In genomic region chr4:56050584-56050983, GRCh38 we compare ENCODE assay signal across 13 cellular contexts.
DNase-seq lines count a peak whose midpoint lies in the region; TF ChIP-seq lines count a peak whose summit lies in the region.
"Had no signal": no experiment of that assay in that cellular context is flagged by ENCODE, and none has a peak within 500 bp of the region (broad histone marks: within the 10 kb centered on the region; RNA-seq: fewer than 3 reads in every experiment).

No MANE protein-coding gene starts in this region.

- DNase-seq in BE2C = no peak
- DNase-seq in GDM1 (lab: John Stamatoyannopoulos, UW) = peak; percentile 2
- no peak for DNase-seq in SJCRH30
- DNase-seq in fibroblast of pulmonary artery (ENCODE audit: low read depth) = no peak
- DNase-seq in OCI-M2 (lab: John Stamatoyannopoulos, UW; ENCODE audit: unreplicated experiment) = no peak
- DNase-seq in breast epithelium (ENCODE audit: low spot score in 2 of 2) = no peak
- DNase-seq in effector CD4-positive, alpha-beta T cell = no peak
- DNase-seq in NCI-H1436 (lab: John Stamatoyannopoulos, UW) = no peak
- DNase-seq: aorta; effector CD8-positive, alpha-beta T cell; left ventricle myocardium superior; SIG-M5; tibial artery had no signal

- H3K36me3 ChIP-seq in BE2C = peaks cover 7% of the 10 kb centered on the region
- H3K36me3 ChIP-seq in SJCRH30 = no peaks in the 10 kb centered on the region
- H3K36me3 ChIP-seq in breast epithelium = no peaks in the 10 kb centered on the region
- H3K36me3 ChIP-seq: tibial artery had no signal

- TF ChIP-seq POLR2A in breast epithelium (IDR thresholded peaks at IDR 0.05) = no peak

- no peak for TF ChIP-seq CTCF in BE2C (IDR thresholded peaks at IDR 0.05; ENCODE audit: low read depth, low read length)
- TF ChIP-seq CTCF in fibroblast of pulmonary artery (IDR thresholded peaks at IDR 0.05; ENCODE audit: low read length, missing control alignments) = no peak
- TF ChIP-seq CTCF in breast epithelium (IDR thresholded peaks at IDR 0.05) = no peak

- H3K4me3 ChIP-seq in BE2C (ENCODE audit: low read depth, low read length) = peak overlapping the region; percentile 92
- H3K4me3 ChIP-seq in SJCRH30 = peak overlapping the region; percentile 95
- H3K4me3 ChIP-seq in fibroblast of pulmonary artery (replicated peaks; ENCODE audit: low read depth, low read length) = peak overlapping the region; percentile 66
- H3K4me3 ChIP-seq in breast epithelium = no peak overlapping the region

- H3K27ac ChIP-seq in SJCRH30 (peak overlapping the region; percentile 78; the same call in 1 of the 2 replicates), breast epithelium (no peak overlapping the region)

- H3K27me3 ChIP-seq in BE2C (no peaks in the 10 kb centered on the region), SJCRH30 (no peaks in the 10 kb centered on the region), breast epithelium (peaks cover 0 to 30% of the 10 kb centered on the region in 2 donors)

- H3K4me1 ChIP-seq in BE2C = peaks cover 19% of the 10 kb centered on the region
- H3K4me1 ChIP-seq in SJCRH30 = no peaks in the 10 kb centered on the region
- peaks cover 0 to 3% of the 10 kb centered on the region in 2 donors for H3K4me1 ChIP-seq in breast epithelium

- H3K9me3 ChIP-seq in BE2C = no peaks in the 10 kb centered on the region
- no peaks in the 10 kb centered on the region for H3K9me3 ChIP-seq in SJCRH30 (replicated peaks)
- no peaks in the 10 kb centered on the region for H3K9me3 ChIP-seq in breast epithelium
- H3K9me3 ChIP-seq: tibial artery had no signal

- intact Hi-C loops in breast epithelium (cut with DNase I; ENCODE audit: low total_unique reads) = no loop called here

Comparison
In these comparisons a context has a peak if more than half of its experiments do, and no peak if none do; other contexts are left out.
1. H3K4me3 ChIP-seq: peak in BE2C (single experiment), SJCRH30 (single experiment) and fibroblast of pulmonary artery (single experiment); none in breast epithelium (0 of 3).